8 cellular contexts compared by ENCODE assay signal in genomic region chr18:9017900-9018217, GRCh38.
A peak's percentile ranks its signal among the peaks of the same experiment; 100 is the strongest.
DNase-seq lines count a peak whose midpoint lies in the region; ATAC-seq and TF ChIP-seq lines count a peak whose summit lies in the region.

No MANE protein-coding gene starts in this region.

- no CpG with 5 or more reads among the region's 6 CpGs for WGBS in H9 (ENCODE audit: extremely low coverage, insufficient read length, low lambda C conversion rate)

- no peak overlapping the region for H2BK20ac ChIP-seq in H9 (ENCODE audit: low read depth, low read length, poor library complexity, severe bottlenecking)

- H3K9ac ChIP-seq in skeletal muscle tissue (ENCODE audit: low read depth in 1 of 3, low read length in 3 of 3) = peak overlapping the region; percentile 20 to 80 (median 34)
- H3K9ac ChIP-seq in H9 (ENCODE audit: extremely low read depth, insufficient read length, low read length) = no peak overlapping the region

- H3T11ph ChIP-seq in H9 (ENCODE audit: low read length) = no peak overlapping the region

- H3K18ac ChIP-seq in H9 (ENCODE audit: insufficient read length, low read depth, low read length) = no peak overlapping the region

- H3K4me1 Mint-ChIP-seq in H9 = peaks cover 23 to 24% of the 10 kb centered on the region in 2 experiments

- H3K36me3 ChIP-seq in skeletal muscle tissue (ENCODE audit: control insufficient read depth in 3 of 3, insufficient read depth in 3 of 3, low read length in 3 of 3) = no peaks in the 10 kb centered on the region

- no peak overlapping the region for H4K8ac ChIP-seq in H9 (replicated peaks; ENCODE audit: insufficient read length, low read depth, low read length)

- no peak overlapping the region for H3K4me2 ChIP-seq in H9 (ENCODE audit: insufficient read depth, insufficient read length, low read length)

- no peak overlapping the region for H2AFZ ChIP-seq in H9 (ENCODE audit: low read length)

- no peak for TF ChIP-seq CTCF in H9 (conservative IDR thresholded peaks at IDR 0.05)

- no peaks in the 10 kb centered on the region for H3K79me2 ChIP-seq in H9 (ENCODE audit: insufficient read depth, low read length)

- H3K27me3 Mint-ChIP-seq in H9 (ENCODE audit: low read depth) = peaks cover 2% of the 10 kb centered on the region; the same call in 1 of the 2 replicates

- no peak overlapping the region for H2BK12ac ChIP-seq in H9 (ENCODE audit: insufficient read length, low read depth, low read length)

- no peak overlapping the region for H3K4ac ChIP-seq in H9 (ENCODE audit: low read depth, low read length)

- no peak overlapping the region for H3K4me3 Mint-ChIP-seq in H9

- no peak overlapping the region for H4K91ac ChIP-seq in H9 (ENCODE audit: insufficient read length, low read depth, low read length)

- no peak overlapping the region for H4K5ac ChIP-seq in H9 (ENCODE audit: insufficient read length, low read depth, low read length)

- no peaks in the 10 kb centered on the region for H3K79me1 ChIP-seq in H9 (ENCODE audit: insufficient read depth, low read depth, low read length, poor library complexity, severe bottlenecking)

- peak overlapping the region in 2 of 3 donors; percentile 49 to 65 for H3K4me3 ChIP-seq in skeletal muscle tissue (ENCODE audit: low read length in 3 of 3)

- H2BK120ac ChIP-seq in H9 (ENCODE audit: low read depth, low read length, poor library complexity, severe bottlenecking) = no peak overlapping the region

- H3K14ac ChIP-seq in H9 (ENCODE audit: insufficient read depth, low read length) = no peak overlapping the region

- H2BK5ac ChIP-seq in H9 (ENCODE audit: insufficient read length, low read length) = no peak overlapping the region

- no peak overlapping the region for H2BK15ac ChIP-seq in H9 (ENCODE audit: low read depth, low read length)

- H3K27ac ChIP-seq in epithelial cell of prostate = peak overlapping the region; percentile 86
- H3K27ac ChIP-seq in skeletal muscle tissue (ENCODE audit: low read depth, low read length) = peak overlapping the region; percentile 54
- H3K27ac ChIP-seq in H9 (ENCODE audit: insufficient read length, low read depth, low read length) = no peak overlapping the region

- no peaks in the 10 kb centered on the region for H3K9me3 ChIP-seq in skeletal muscle tissue (ENCODE audit: control insufficient read depth in 3 of 3, low read length in 3 of 3)
- H3K9me3 ChIP-seq in H9 (ENCODE audit: control insufficient read depth, low read depth, low read length) = no peaks in the 10 kb centered on the region

- H3K27me3 ChIP-seq in skeletal muscle tissue (ENCODE audit: control insufficient read depth in 3 of 3, insufficient read depth in 3 of 3, low read length in 3 of 3) (no peaks in the 10 kb centered on the region), H9 (ENCODE audit: insufficient read depth, low read length) (no peaks in the 10 kb centered on the region)

- no peak overlapping the region for H3K27ac Mint-ChIP-seq in H9

- no peak overlapping the region for H3K23ac ChIP-seq in H9 (ENCODE audit: insufficient read length, low read depth, low read length)

- DNase-seq in RKO (ENCODE audit: low spot score) (peak; percentile 96), epithelial cell of prostate (ENCODE audit: low read depth, low spot score) (no peak), H9 (no peak)

- H3K23me2 ChIP-seq in H9 (ENCODE audit: insufficient read length, low read depth, low read length, poor library complexity, severe bottlenecking) = no peaks in the 10 kb centered on the region

- peaks cover 7 to 9% of the 10 kb centered on the region in 2 experiments for H3K9me3 Mint-ChIP-seq in H9

- H3K4me1 ChIP-seq in skeletal muscle tissue (ENCODE audit: control insufficient read depth in 3 of 3, insufficient read depth in 3 of 3, low read length in 3 of 3) (peaks cover 15% of the 10 kb centered on the region in 3 donors), H9 (ENCODE audit: insufficient read depth, low read length) (no peaks in the 10 kb centered on the region; the same call in 1 of the 2 replicates)

- peak; percentile 4 for ATAC-seq in GM21619 (IDR thresholded peaks at IDR 0.05; ENCODE audit: unreplicated experiment)
- no peak for ATAC-seq in GM18498 (IDR thresholded peaks at IDR 0.05; ENCODE audit: unreplicated experiment)
- no peak for ATAC-seq in HG03095 (IDR thresholded peaks at IDR 0.05; ENCODE audit: unreplicated experiment)
- ATAC-seq in HG03457 (IDR thresholded peaks at IDR 0.05; ENCODE audit: unreplicated experiment) = no peak

- no peak overlapping the region for H2AK5ac ChIP-seq in H9 (ENCODE audit: insufficient read length, low read length)

- peaks cover 2 to 11% (median 4%) of the 10 kb centered on the region in 3 experiments; a peak in 5 of 7 replicates for H3K36me3 Mint-ChIP-seq in H9 (ENCODE audit: insufficient read depth in 1 of 3, low read depth in 3 of 3)

- no peak overlapping the region for H3K56ac ChIP-seq in H9 (ENCODE audit: insufficient read length, low read depth, low read length)

- H4K20me1 ChIP-seq in H9 (ENCODE audit: control insufficient read depth, insufficient read depth, insufficient read length) = no peaks in the 10 kb centered on the region
